ENCODE assay signal across 14 cellular contexts in genomic region chr3:136804813-136805212, GRCh38.
"Had no signal": no experiment of that assay in that cellular context is flagged by ENCODE, and none has a peak within 500 bp of the region (broad histone marks: within the 10 kb centered on the region; RNA-seq: fewer than 3 reads in every experiment).

No MANE protein-coding gene starts in this region.

- H3K9me3 ChIP-seq: adrenal gland had no signal

- ATAC-seq: activated CD8-positive, alpha-beta T cell treated with anti-CD3 and anti-CD28 coated beads, Interleukin-2, amount 10 ng/mL, durations not matched to agents 7 days and 5 days; left lobe of liver had no signal

- DNase-seq: activated CD4-positive, alpha-beta T cell treated with anti-CD3 and anti-CD28 coated beads for 4 hours; activated CD8-positive, alpha-beta T cell treated with anti-CD3 and anti-CD28 coated beads, Interleukin-2, amount 10 ng/mL, durations not matched to agents 7 days and 5 days; activated naive CD4-positive, alpha-beta T cell treated with anti-CD3 and anti-CD28 coated beads, Interleukin-2, amount 10 ng/mL, durations not matched to agents 7 days and 5 days; adrenal gland; central memory CD4-positive, alpha-beta T cell; cortex of kidney; effector CD8-positive, alpha-beta T cell; islet precursor cell; mammary epithelial cell; stimulated activated CD4-positive, alpha-beta T cell treated with anti-CD3 and anti-CD28 coated beads, Interleukin-2, amount 100 ng/mL, for 48 hours; stimulated activated naive CD4-positive, alpha-beta T cell treated with Interleukin-2 at 50 U/mL for 16 hours; WERI-Rb-1 had no signal

- FAIRE-seq: frontal cortex had no signal

- H3K27ac ChIP-seq: adrenal gland, WERI-Rb-1 had no signal

- H3K4me3 ChIP-seq: adrenal gland had no signal

- H3K36me3 ChIP-seq: adrenal gland, WERI-Rb-1 had no signal

- H3K27me3 ChIP-seq: adrenal gland had no signal
